ENCODE assay signal across 25 cellular contexts in the genomic region with DNA sequence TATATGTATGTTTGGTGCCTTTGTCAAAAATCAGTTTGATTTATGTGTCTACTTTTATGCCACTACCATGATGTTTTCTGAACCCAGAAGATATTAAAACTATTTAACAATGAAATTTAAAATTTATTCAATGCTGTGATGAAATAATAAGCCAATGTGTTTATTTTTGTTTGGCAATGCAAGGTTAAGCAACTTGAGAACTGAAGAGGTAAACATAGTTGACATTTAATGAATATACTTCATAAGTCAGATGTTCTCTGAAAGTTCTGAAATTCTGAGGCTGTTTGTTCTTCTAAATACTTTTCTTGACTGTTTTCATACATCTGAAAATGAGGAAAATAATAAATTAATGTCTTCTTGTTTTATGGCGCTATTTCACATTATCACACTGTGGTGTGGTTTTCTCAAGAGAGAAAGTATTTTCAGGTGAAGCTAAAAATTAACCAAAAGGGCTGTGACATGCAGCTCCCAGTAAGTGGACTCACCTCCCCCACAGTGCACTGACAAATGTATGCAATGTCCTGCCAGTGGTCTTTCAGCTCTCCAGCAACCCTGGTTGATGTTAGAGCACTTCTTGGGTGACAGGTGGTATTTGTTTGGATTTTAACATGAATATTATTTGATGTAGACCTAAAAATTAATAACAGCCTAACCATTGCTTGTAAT.
"Had no signal": no experiment of that assay in that cellular context is flagged by ENCODE, and none has a peak within 500 bp of the region (broad histone marks: within the 10 kb centered on the region; RNA-seq: fewer than 3 reads in every experiment).

No MANE protein-coding gene starts in this region.

- H3K9me3 ChIP-seq: colonic mucosa, esophagus squamous epithelium, gastrocnemius medialis, lower lobe of right lung had no signal

- H3K4me3 ChIP-seq: colonic mucosa, esophagus squamous epithelium, gastrocnemius medialis, heart right ventricle, left ventricle myocardium inferior, lower lobe of right lung, mucosa of descending colon had no signal

- ATAC-seq: effector memory CD8-positive, alpha-beta T cell; esophagus mucosa; gastrocnemius medialis; heart right ventricle; left colon; lower lobe of right lung; mucosa of descending colon; naive thymus-derived CD8-positive, alpha-beta T cell had no signal

- FAIRE-seq: endometrium, islet of Langerhans, keratinocyte had no signal

- DNase-seq: colonic mucosa; cortex of kidney; effector CD8-positive, alpha-beta T cell; effector memory CD8-positive, alpha-beta T cell; endodermal cell; erythroblast; esophagus squamous epithelium; foreskin fibroblast; foreskin melanocyte; gastrocnemius medialis; glutamatergic neuron; heart right ventricle; hippocampal formation; left colon; left ventricle myocardium inferior; lower lobe of right lung; mesenchymal stem cell; mucosa of descending colon; naive B cell; naive thymus-derived CD8-positive, alpha-beta T cell had no signal

- H3K36me3 ChIP-seq: colonic mucosa, esophagus squamous epithelium, gastrocnemius medialis, heart right ventricle, left ventricle myocardium inferior, lower lobe of right lung had no signal

- H3K27ac ChIP-seq: colonic mucosa, epithelial cell of prostate, esophagus squamous epithelium, gastrocnemius medialis, heart right ventricle, left ventricle myocardium inferior, lower lobe of right lung had no signal

- H3K27me3 ChIP-seq: colonic mucosa, esophagus squamous epithelium, gastrocnemius medialis, heart right ventricle had no signal

- H3K4me1 ChIP-seq: colonic mucosa, esophagus squamous epithelium, gastrocnemius medialis, heart right ventricle, left ventricle myocardium inferior, lower lobe of right lung had no signal
